In the genomic region with DNA sequence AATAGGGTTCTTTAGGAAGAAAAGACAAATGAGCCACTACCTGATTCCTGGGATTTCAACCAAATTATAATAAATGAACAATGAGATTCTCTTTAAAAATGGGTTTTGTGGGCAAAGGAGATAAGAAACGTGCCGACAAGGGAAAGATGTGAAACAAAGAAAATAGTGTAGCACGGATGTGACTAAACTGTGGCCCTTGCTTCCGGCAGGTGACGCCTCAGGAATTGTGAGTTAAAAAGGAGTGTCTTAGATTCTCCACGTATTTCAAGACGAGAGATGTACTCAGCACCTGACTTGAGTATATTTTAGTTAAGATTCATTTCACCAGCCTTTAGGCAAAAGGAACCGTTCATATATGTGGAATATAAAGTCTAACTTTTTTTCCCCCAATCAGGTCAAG, we compare ENCODE assay signal across 18 cellular contexts.
DNase-seq lines count a peak whose midpoint lies in the region; ATAC-seq, FAIRE-seq and TF ChIP-seq lines count a peak whose summit lies in the region.
"Had no signal": no experiment of that assay in that cellular context is flagged by ENCODE, and none has a peak within 500 bp of the region (broad histone marks: within the 10 kb centered on the region; RNA-seq: fewer than 3 reads in every experiment).

No MANE protein-coding gene starts in this region.

- H3K4me1 Mint-ChIP-seq in Caco-2 (ENCODE audit: low read depth, unreplicated experiment), result peaks cover 29% of the 10 kb centered on the region
- H3K4me1 Mint-ChIP-seq: CD4-positive, CD25-positive, alpha-beta regulatory T cell; GM23338 had no signal

- peak; percentile 26 for FAIRE-seq in endothelial cell of umbilical vein (lab: Jason Lieb, UNC)
- FAIRE-seq: A204.1, GM12892, K562 had no signal

- no peaks in the 10 kb centered on the region for H3K9me3 Mint-ChIP-seq in Caco-2 (ENCODE audit: unreplicated experiment)

- POLR2A ChIA-PET in Caco-2 (lab: Charles Lee), result no interaction called here
- POLR2A ChIA-PET in PC-3 (lab: Charles Lee; ENCODE audit: unreplicated experiment), result no interaction called here
- POLR2A ChIA-PET in endothelial cell of umbilical vein (lab: Charles Lee), result no interaction called here

- no peak overlapping the region for H3K4me3 ChIP-seq in Caco-2 (ENCODE audit: low read depth, low read length)
- H3K4me3 ChIP-seq in PC-3 (ENCODE audit: low read length), result no peak overlapping the region
- H3K4me3 ChIP-seq in endothelial cell of umbilical vein (replicated peaks in 1 of 3; ENCODE audit: insufficient read depth in 1 of 3, low read depth in 1 of 3, low read length in 3 of 3), result no peak overlapping the region
- no peak overlapping the region for H3K4me3 ChIP-seq in thyroid gland (replicated peaks in 1 of 3)
- H3K4me3 ChIP-seq: BLaER1, GM23338, K562 had no signal

- H4K20me1 ChIP-seq in PC-3 (ENCODE audit: low read length) (no peaks in the 10 kb centered on the region), endothelial cell of umbilical vein (replicated peaks; ENCODE audit: control insufficient read depth, extremely low read depth, insufficient read depth, low read length) (no peaks in the 10 kb centered on the region)
- H4K20me1 ChIP-seq: BLaER1 had no signal

- no peak overlapping the region for H3K9ac ChIP-seq in PC-3 (ENCODE audit: low read length)
- no peak overlapping the region for H3K9ac ChIP-seq in endothelial cell of umbilical vein (replicated peaks; ENCODE audit: extremely low read depth, insufficient read depth, low read length)
- H3K9ac ChIP-seq: BLaER1 had no signal

- no peak for TF ChIP-seq CTCF in Caco-2 (IDR thresholded peaks at IDR 0.05; ENCODE audit: insufficient read depth in 1 of 2, low read depth in 1 of 2, low read length in 1 of 2, severe bottlenecking in 1 of 2, unreplicated experiment in 1 of 2)
- no peak for TF ChIP-seq CTCF in PC-3 (conservative IDR thresholded peaks at IDR 0.05; ENCODE audit: low read depth, low read length)
- TF ChIP-seq CTCF in endothelial cell of umbilical vein (IDR thresholded peaks at IDR 0.05; ENCODE audit: extremely low read depth in 1 of 2, insufficient read depth in 1 of 2, low read depth in 1 of 2, low read length in 2 of 2), result no peak
- TF ChIP-seq CTCF in thyroid gland (IDR thresholded peaks at IDR 0.05), result no peak

- 0 out of 2 replicates have a peak overlapping the region, but pooled peaks have one; percentile 41 for H3K27ac ChIP-seq in PC-3 (ENCODE audit: low read length)
- no peak overlapping the region for H3K27ac ChIP-seq in endothelial cell of umbilical vein (ENCODE audit: insufficient read depth, low read depth, low read length)
- no peak overlapping the region for H3K27ac ChIP-seq in thyroid gland
- H3K27ac ChIP-seq: BLaER1 had no signal

- peaks cover 7% of the 10 kb centered on the region for H3K36me3 Mint-ChIP-seq in Caco-2 (ENCODE audit: insufficient read depth, unreplicated experiment)
- H3K36me3 Mint-ChIP-seq: CD4-positive, CD25-positive, alpha-beta regulatory T cell had no signal

- no peak for ATAC-seq in PC-3
- ATAC-seq: GM23338, K562 had no signal

- H3K79me2 ChIP-seq in PC-3 (ENCODE audit: low read length) (no peaks in the 10 kb centered on the region), endothelial cell of umbilical vein (ENCODE audit: control insufficient read depth, insufficient read depth, low read length) (no peaks in the 10 kb centered on the region)

- dilution Hi-C loops in endothelial cell of umbilical vein (cut with MboI; ENCODE audit: extremely low pct_ligation_motif_present, low sequenced_read_pairs), result no loop called here

- no peaks in the 10 kb centered on the region for H3F3A ChIP-seq in PC-3 (ENCODE audit: low read length, unreplicated experiment)

- TF ChIP-seq POLR2A in endothelial cell of umbilical vein (IDR thresholded peaks at IDR 0.05; ENCODE audit: low read depth, low read length), result no peak
- TF ChIP-seq POLR2A in thyroid gland (IDR thresholded peaks at IDR 0.05), result no peak

- H3K27me3 ChIP-seq in Caco-2 (replicated peaks; ENCODE audit: control insufficient read depth, insufficient read depth, low read length) (no peaks in the 10 kb centered on the region), PC-3 (ENCODE audit: low read length) (no peaks in the 10 kb centered on the region), endothelial cell of umbilical vein (ENCODE audit: control insufficient read depth in 2 of 2, insufficient read depth in 2 of 2, low read length in 2 of 2) (no peaks in the 10 kb centered on the region), thyroid gland (no peaks in the 10 kb centered on the region)
- H3K27me3 ChIP-seq: BLaER1 had no signal

- H3K4me3 Mint-ChIP-seq in Caco-2 (ENCODE audit: unreplicated experiment), result no peak overlapping the region
- H3K4me3 Mint-ChIP-seq: CD4-positive, CD25-positive, alpha-beta regulatory T cell; GM23338 had no signal

- DNase-seq in A172 (ENCODE audit: low spot score) (peak; percentile 71), Caco-2 (no peak), PC-3 (no peak), endothelial cell of umbilical vein (ENCODE audit: low read depth, low spot score) (no peak), thyroid gland (no peak), DMS53 (lab: John Stamatoyannopoulos, UW) (no peak), C1 segment of cervical spinal cord (lab: John Stamatoyannopoulos, UW) (no peak), NCI-H1048 (lab: John Stamatoyannopoulos, UW) (no peak)
- DNase-seq: AML-193; CD4-positive, CD25-positive, alpha-beta regulatory T cell; DMS79 treated with DMSO at 0.1 percent for 48 hours; GDM1; H7 had no signal

- H3K27me3 Mint-ChIP-seq in Caco-2 (ENCODE audit: insufficient read depth, unreplicated experiment), result no peaks in the 10 kb centered on the region
- H3K27me3 Mint-ChIP-seq: CD4-positive, CD25-positive, alpha-beta regulatory T cell had no signal

- H3K9me3 ChIP-seq in Caco-2 (no peaks in the 10 kb centered on the region; the same call in 1 of the 2 replicates), PC-3 (ENCODE audit: low read length) (no peaks in the 10 kb centered on the region), endothelial cell of umbilical vein (replicated peaks; ENCODE audit: control insufficient read depth, insufficient read depth, low read length) (no peaks in the 10 kb centered on the region), thyroid gland (no peaks in the 10 kb centered on the region)
- H3K9me3 ChIP-seq: BLaER1 had no signal

- no peaks in the 10 kb centered on the region for H3K36me3 ChIP-seq in Caco-2 (ENCODE audit: control insufficient read depth, insufficient read depth, low read length)
- H3K36me3 ChIP-seq in PC-3 (ENCODE audit: low read depth, low read length), result no peaks in the 10 kb centered on the region
- no peaks in the 10 kb centered on the region for H3K36me3 ChIP-seq in endothelial cell of umbilical vein (ENCODE audit: control insufficient read depth in 2 of 2, extremely low read depth in 1 of 2, insufficient read depth in 2 of 2, low read length in 2 of 2)
- H3K36me3 ChIP-seq in thyroid gland, result no peaks in the 10 kb centered on the region
- H3K36me3 ChIP-seq: BLaER1 had no signal

- no TSS peak for BruUV-seq in Caco-2 (replicated peaks; lab: Mats Ljungman, UMichigan)
- no TSS peak for BruUV-seq in PC-3 (replicated peaks; lab: Mats Ljungman, UMichigan)
- no TSS peak for BruUV-seq in endothelial cell of umbilical vein (replicated peaks; lab: Mats Ljungman, UMichigan)

- H3K9me2 ChIP-seq in PC-3 (replicated peaks; ENCODE audit: low read length), result no peaks in the 10 kb centered on the region

- H3K27ac Mint-ChIP-seq in Caco-2 (ENCODE audit: unreplicated experiment), result peak overlapping the region; percentile 94
- H3K27ac Mint-ChIP-seq: CD4-positive, CD25-positive, alpha-beta regulatory T cell; GM23338 had no signal

- H3K4me1 ChIP-seq in Caco-2, result peaks cover 40% of the 10 kb centered on the region
- H3K4me1 ChIP-seq in PC-3 (ENCODE audit: insufficient read depth, low read length), result peaks cover 22% of the 10 kb centered on the region
- peaks cover 21% of the 10 kb centered on the region for H3K4me1 ChIP-seq in endothelial cell of umbilical vein (ENCODE audit: control insufficient read depth, extremely low read depth, insufficient read depth, low read length)
- H3K4me1 ChIP-seq in thyroid gland, result peaks cover 0 to 18% of the 10 kb centered on the region in 2 donors
- H3K4me1 ChIP-seq: BLaER1 had no signal

- WGBS in thyroid gland, 2 donors, result 87 to 92% methylated on average over 8 of the region's 8 CpGs

- H3K4me2 ChIP-seq in PC-3 (ENCODE audit: low read length) (peak overlapping the region; percentile 51; the same call in 1 of the 2 replicates), endothelial cell of umbilical vein (ENCODE audit: insufficient read depth, low read length) (no peak overlapping the region)
- H3K4me2 ChIP-seq: BLaER1, GM23338 had no signal

- intact Hi-C loops in Caco-2 (cut with micrococcal nuclease; ENCODE audit: unreplicated experiment), result loop anchor here (1.0 to 2.0 kb wide), 3 partner anchors 57 to 252 kb away; no protein-coding TSS in a partner anchor
- intact Hi-C loops in PC-3 (cut with micrococcal nuclease), result loop anchor here (1.0 kb wide), 1 partner anchor 38 kb away; no protein-coding TSS in a partner anchor
- intact Hi-C loops in endothelial cell of umbilical vein (cut with micrococcal nuclease), result loop anchor here (5.0 kb wide), 2 partner anchors 76 to 234 kb away; a partner anchor contains a TSS
- intact Hi-C loops in thyroid gland (cut with DNase I), result no loop called here

- CTCF ChIA-PET in Caco-2 (lab: Charles Lee) (interaction anchor here (1.0 kb wide), 1 partner anchor 149 kb away, joined by 3 read pairs; no protein-coding TSS in a partner anchor), PC-3 (lab: Charles Lee) (interaction anchor here (1.6 kb wide), 1 partner anchor 149 kb away, joined by 5 read pairs; no protein-coding TSS in a partner anchor), endothelial cell of umbilical vein (lab: Charles Lee) (interaction anchor here (1.1 kb wide), 1 partner anchor 24 kb away, joined by 3 read pairs; no protein-coding TSS in a partner anchor)

- H3K9me1 ChIP-seq in endothelial cell of umbilical vein (replicated peaks; ENCODE audit: control insufficient read depth, extremely low read depth, insufficient read depth, low read length), result no peaks in the 10 kb centered on the region

- no peak overlapping the region for H2AFZ ChIP-seq in PC-3 (ENCODE audit: low read length)
- H2AFZ ChIP-seq in endothelial cell of umbilical vein (ENCODE audit: low read depth, low read length), result no peak overlapping the region
- H2AFZ ChIP-seq: GM23338 had no signal

TF ChIP-seq in endothelial cell of umbilical vein, 7 proteins besides CTCF, POLR2A, EP300 and RAD21 (continues in another document):
- TF ChIP-seq GATA2 (IDR thresholded peaks at IDR 0.05; ENCODE audit: insufficient read depth, insufficient read length, low read depth, low read length), result no peak
- TF ChIP-seq EZH2 (IDR thresholded peaks at IDR 0.05; ENCODE audit: borderline replicate concordance, low read depth, low read length, severe bottlenecking), result no peak
- TF ChIP-seq POLR2AphosphoS5 (IDR thresholded peaks at IDR 0.05; ENCODE audit: insufficient read depth, low read depth, low read length), result no peak
- TF ChIP-seq FOS (IDR thresholded peaks at IDR 0.05; ENCODE audit: borderline replicate concordance, insufficient read depth, low read length), result no peak
- TF ChIP-seq, protein P1, sequence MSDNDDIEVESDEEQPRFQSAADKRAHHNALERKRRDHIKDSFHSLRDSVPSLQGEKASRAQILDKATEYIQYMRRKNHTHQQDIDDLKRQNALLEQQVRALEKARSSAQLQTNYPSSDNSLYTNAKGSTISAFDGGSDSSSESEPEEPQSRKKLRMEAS (IDR thresholded peaks at IDR 0.05; ENCODE audit: insufficient read depth, insufficient read length), result no peak
